14 cellular contexts compared by ENCODE assay signal in genomic region chr2:138274421-138275291, GRCh38.
DNase-seq lines count a peak whose midpoint lies in the region; ATAC-seq and TF ChIP-seq lines count a peak whose summit lies in the region.
"Had no signal": no experiment of that assay in that cellular context is flagged by ENCODE, and none has a peak within 500 bp of the region (broad histone marks: within the 10 kb centered on the region; RNA-seq: fewer than 3 reads in every experiment).

No MANE protein-coding gene starts in this region.

- no peak overlapping the region for H3K4me3 Mint-ChIP-seq in GM23338
- no peak overlapping the region for H3K4me3 Mint-ChIP-seq in nephron
- H3K4me3 Mint-ChIP-seq in T-cell = no peak overlapping the region
- H3K4me3 Mint-ChIP-seq: activated naive CD4-positive, alpha-beta T cell treated with anti-CD3 and anti-CD28 coated beads for 36 hours; T-helper 2 cell treated with Interferon-gamma antibody and Interleukin-4, amounts not matched to agents 5 μg/mL and 100 μg/mL, for 36 hours had no signal

- no peak for TF ChIP-seq CTCF in GM23338 (conservative IDR thresholded peaks at IDR 0.05; ENCODE audit: low read depth in 2 of 2)
- TF ChIP-seq CTCF in Panc1 (IDR thresholded peaks at IDR 0.05) = no peak
- TF ChIP-seq CTCF in nephron (IDR thresholded peaks at IDR 0.05; ENCODE audit: unreplicated experiment in 3 of 3) = no peak

- no TSS peak for BruUV-seq in Panc1 (replicated peaks; lab: Mats Ljungman, UMichigan)

- H3K9me3 ChIP-seq in Panc1 (ENCODE audit: control insufficient read depth, insufficient read depth, low read depth, low read length) = no peaks in the 10 kb centered on the region
- H3K9me3 ChIP-seq: lower lobe of right lung had no signal

- peaks cover 61% of the 10 kb centered on the region for H3K4me1 Mint-ChIP-seq in GM23338
- no peaks in the 10 kb centered on the region for H3K4me1 Mint-ChIP-seq in nephron
- H3K4me1 Mint-ChIP-seq in T-cell = no peaks in the 10 kb centered on the region

- H3K4me1 ChIP-seq in GM23338 (ENCODE audit: insufficient read depth) (peaks cover 40% of the 10 kb centered on the region), Panc1 (ENCODE audit: control insufficient read depth, insufficient read depth, low read length) (peaks cover 6% of the 10 kb centered on the region; the same call in 1 of the 2 replicates)
- H3K4me1 ChIP-seq: lower lobe of right lung had no signal

- intact Hi-C loops in Panc1 (cut with micrococcal nuclease; ENCODE audit: unreplicated experiment) = no loop called here

- POLR2A ChIA-PET in Panc1 (lab: Charles Lee) = no interaction called here
- POLR2A ChIA-PET in T-cell (lab: Charles Lee) = no interaction called here

- H3K27me3 ChIP-seq in GM23338 (ENCODE audit: insufficient read depth) (no peaks in the 10 kb centered on the region), Panc1 (ENCODE audit: control insufficient read depth, insufficient read depth, low read length) (no peaks in the 10 kb centered on the region)

- no peaks in the 10 kb centered on the region for H3K36me3 ChIP-seq in GM23338 (ENCODE audit: insufficient read depth)
- H3K36me3 ChIP-seq in Panc1 (ENCODE audit: control insufficient read depth, insufficient read depth, low read length) = no peaks in the 10 kb centered on the region
- H3K36me3 ChIP-seq: lower lobe of right lung had no signal

- 0 out of 2 replicates have a peak overlapping the region, but pooled peaks have one; percentile 28 for H2AFZ ChIP-seq in GM23338

- no peaks in the 10 kb centered on the region for H3K79me2 ChIP-seq in GM23338 (replicated peaks; ENCODE audit: insufficient read depth)

- H3K9me2 ChIP-seq in GM23338 (ENCODE audit: insufficient read depth) = no peaks in the 10 kb centered on the region

- no peaks in the 10 kb centered on the region for H4K20me1 ChIP-seq in GM23338 (replicated peaks; ENCODE audit: insufficient read depth)

- H3K4me3 ChIP-seq in GM23338 (no peak overlapping the region), Panc1 (ENCODE audit: low read depth in 2 of 2, low read length in 2 of 2) (no peak overlapping the region)
- H3K4me3 ChIP-seq: lower lobe of right lung had no signal

- DNase-seq in GM23338 (ENCODE audit: low spot score) = no peak
- no peak for DNase-seq in Panc1 (ENCODE audit: low read depth, low spot score)
- no peak for DNase-seq in epithelial cell of prostate (ENCODE audit: low read depth, low spot score)
- no peak for DNase-seq in activated CD4-positive, CD25-positive, alpha-beta regulatory T cell treated with anti-CD3 and anti-CD28 coated beads, Interleukin-2, amount 50 U/mL, for 72 hours
- DNase-seq in T-cell = no peak
- no peak for DNase-seq in cortex of kidney (lab: John Stamatoyannopoulos, UW)
- DNase-seq: activated naive CD4-positive, alpha-beta T cell treated with anti-CD3 and anti-CD28 coated beads for 36 hours; C1 segment of cervical spinal cord; head of caudate nucleus; lower lobe of right lung; stimulated activated naive CD4-positive, alpha-beta T cell treated with Interleukin-2 at 50 U/mL for 16 hours had no signal

- ATAC-seq in GM23338 (no peak), Panc1 (peak; percentile 34; the same call in 1 of the 2 replicates), GM21526 (IDR thresholded peaks at IDR 0.05; ENCODE audit: low FRiP score, unreplicated experiment) (no peak), T-cell (replicated peaks in 1 of 4) (no peak)

- peaks cover 14% of the 10 kb centered on the region for H3K36me3 Mint-ChIP-seq in GM23338 (ENCODE audit: low read depth)
- no peaks in the 10 kb centered on the region for H3K36me3 Mint-ChIP-seq in nephron (ENCODE audit: low read depth)
- no peaks in the 10 kb centered on the region for H3K36me3 Mint-ChIP-seq in T-cell

- no peaks in the 10 kb centered on the region; the same call in 1 of the 2 replicates for H3F3A ChIP-seq in GM23338 (replicated peaks; ENCODE audit: low read depth)

- H3K27ac ChIP-seq in GM23338 (ENCODE audit: low read depth) = no peak overlapping the region
- H3K27ac ChIP-seq in Panc1 (ENCODE audit: low read length) = no peak overlapping the region
- peak overlapping the region; percentile 76 for H3K27ac ChIP-seq in epithelial cell of prostate
- H3K27ac ChIP-seq: lower lobe of right lung had no signal

- peaks cover 9% of the 10 kb centered on the region; the same call in 2 of the 3 replicates for H3K9me3 Mint-ChIP-seq in GM23338
- no peaks in the 10 kb centered on the region for H3K9me3 Mint-ChIP-seq in nephron
- H3K9me3 Mint-ChIP-seq in T-cell = peaks cover 3 to 12% (median 6%) of the 10 kb centered on the region in 3 donors
- H3K9me3 Mint-ChIP-seq: activated naive CD4-positive, alpha-beta T cell treated with anti-CD3 and anti-CD28 coated beads for 36 hours; T-helper 2 cell treated with Interferon-gamma antibody and Interleukin-4, amounts not matched to agents 5 μg/mL and 100 μg/mL, for 36 hours had no signal

- H3K27ac Mint-ChIP-seq in GM23338 = no peak overlapping the region
- peak overlapping the region in 2 of 3 experiments; percentile 51 to 88 for H3K27ac Mint-ChIP-seq in nephron
- H3K27ac Mint-ChIP-seq in T-cell = no peak overlapping the region
- H3K27ac Mint-ChIP-seq: activated naive CD4-positive, alpha-beta T cell treated with anti-CD3 and anti-CD28 coated beads for 36 hours; T-helper 2 cell treated with Interferon-gamma antibody and Interleukin-4, amounts not matched to agents 5 μg/mL and 100 μg/mL, for 36 hours had no signal

- in situ Hi-C loops in Panc1 (cut with HindIII; ENCODE audit: low pct_unique_long_range_greater_than_20kb, low sequenced_read_pairs) = no loop called here

- peaks cover 2% of the 10 kb centered on the region for H3K27me3 Mint-ChIP-seq in GM23338 (ENCODE audit: insufficient read depth, low read depth, poor library complexity)
- H3K27me3 Mint-ChIP-seq in nephron (ENCODE audit: low read depth) = no peaks in the 10 kb centered on the region
- no peaks in the 10 kb centered on the region for H3K27me3 Mint-ChIP-seq in T-cell

- H3K4me2 ChIP-seq in GM23338 = peak overlapping the region; percentile 42; the same call in 1 of the 2 replicates

- CTCF ChIA-PET in Panc1 (lab: Charles Lee) = no interaction called here
- CTCF ChIA-PET in T-cell (lab: Charles Lee) = no interaction called here

TF ChIP-seq in GM23338, 12 proteins besides CTCF, POLR2A, EP300 and RAD21 (continues in another document):
- TF ChIP-seq ZNF114 (CRISPR knock-in tag; IDR thresholded peaks at IDR 0.05) = no peak
- no peak for TF ChIP-seq ZNF462 (CRISPR knock-in tag; IDR thresholded peaks at IDR 0.05)
- TF ChIP-seq NANOG (IDR thresholded peaks at IDR 0.05; ENCODE audit: borderline replicate concordance) = no peak
- TF ChIP-seq EZH2phosphoT487 (IDR thresholded peaks at IDR 0.05; ENCODE audit: unreplicated experiment) = no peak
- no peak for TF ChIP-seq STAT1 (IDR thresholded peaks at IDR 0.05; ENCODE audit: unreplicated experiment)

Comparison
In these comparisons a context has a peak if more than half of its experiments do, and no peak if none do; other contexts are left out.
1. H3K27ac Mint-ChIP-seq: peak in nephron (2 of 3); none in GM23338 (single experiment) and T-cell (0 of 2).